ENCODE assay signal across 20 cellular contexts in the genomic region with DNA sequence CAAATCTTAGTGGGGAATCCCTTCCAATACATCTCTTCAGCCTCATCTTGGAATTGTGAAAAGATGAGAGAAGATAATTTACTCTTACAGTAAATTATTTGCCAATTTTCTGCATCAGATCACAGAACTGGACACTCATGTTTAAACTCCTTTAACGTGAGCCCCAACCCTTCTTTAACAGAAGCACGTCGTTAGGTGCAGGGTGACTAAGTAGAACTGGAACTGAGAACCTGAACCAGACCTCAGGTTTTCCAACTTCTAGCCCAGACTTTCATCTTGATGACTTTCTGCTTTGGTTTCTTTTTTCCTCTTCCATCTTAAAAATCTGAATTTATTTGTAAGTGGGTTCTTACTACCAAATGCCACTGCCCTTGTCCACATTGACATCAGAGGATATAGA. TPM values are rescaled to one million over a fixed set of nuclear protein-coding genes. Genes with fewer than 3 reads are reported as not detected.
DNase-seq lines count a peak whose midpoint lies in the region; ATAC-seq and TF ChIP-seq lines count a peak whose summit lies in the region.
"Had no signal": no experiment of that assay in that cellular context is flagged by ENCODE, and none has a peak within 500 bp of the region (broad histone marks: within the 10 kb centered on the region; RNA-seq: fewer than 3 reads in every experiment).

No MANE protein-coding gene starts in this region.

- no peak for TF ChIP-seq CTCF in type B pancreatic cell (conservative IDR thresholded peaks at IDR 0.05)

- H3K27ac Mint-ChIP-seq in T-helper 2 cell treated with Interferon-gamma antibody and Interleukin-4, amounts not matched to agents 5 μg/mL and 100 μg/mL, for 36 hours: no peak overlapping the region
- H3K27ac Mint-ChIP-seq in activated T-helper 17 cell treated with anti-CD3 and anti-CD28 coated beads, Interleukin-2, amount 50 U/mL, for 72 hours: peak overlapping the region; percentile 97
- peak overlapping the region in 1 of 2 donors; percentile 33 for H3K27ac Mint-ChIP-seq in stimulated activated naive CD8-positive, alpha-beta T cell treated with anti-CD3 and anti-CD28 coated beads, Interleukin-15, amount 100 ng/mL, for 72 hours
- no peak overlapping the region for H3K27ac Mint-ChIP-seq in type B pancreatic cell
- H3K27ac Mint-ChIP-seq: CD8-positive, alpha-beta T cell had no signal

- peaks cover 47% of the 10 kb centered on the region for H3K4me1 Mint-ChIP-seq in T-helper 2 cell treated with Interferon-gamma antibody and Interleukin-4, amounts not matched to agents 5 μg/mL and 100 μg/mL, for 36 hours (ENCODE audit: low read depth)
- peaks cover 43% of the 10 kb centered on the region for H3K4me1 Mint-ChIP-seq in activated T-helper 17 cell treated with anti-CD3 and anti-CD28 coated beads, Interleukin-2, amount 50 U/mL, for 72 hours
- peaks cover 53% of the 10 kb centered on the region for H3K4me1 Mint-ChIP-seq in stimulated activated naive CD8-positive, alpha-beta T cell treated with anti-CD3 and anti-CD28 coated beads, Interleukin-15, amount 100 ng/mL, for 72 hours
- peaks cover 5% of the 10 kb centered on the region for H3K4me1 Mint-ChIP-seq in type B pancreatic cell (ENCODE audit: unreplicated experiment)

- H3K27me3 Mint-ChIP-seq in T-helper 2 cell treated with Interferon-gamma antibody and Interleukin-4, amounts not matched to agents 5 μg/mL and 100 μg/mL, for 36 hours (ENCODE audit: low read depth): no peaks in the 10 kb centered on the region
- H3K27me3 Mint-ChIP-seq in activated T-helper 17 cell treated with anti-CD3 and anti-CD28 coated beads, Interleukin-2, amount 50 U/mL, for 72 hours: peaks cover 4% of the 10 kb centered on the region
- peaks cover 38% of the 10 kb centered on the region for H3K27me3 Mint-ChIP-seq in stimulated activated naive CD8-positive, alpha-beta T cell treated with anti-CD3 and anti-CD28 coated beads, Interleukin-15, amount 100 ng/mL, for 72 hours
- H3K27me3 Mint-ChIP-seq in type B pancreatic cell: peaks cover 21% of the 10 kb centered on the region

- ATAC-seq in activated T-helper 17 cell treated with anti-CD3 and anti-CD28 coated beads, Interleukin-2, amount 50 U/mL, for 72 hours (replicated peaks): peak; percentile 58
- peak; percentile 45 for ATAC-seq in stimulated activated naive CD8-positive, alpha-beta T cell treated with anti-CD3 and anti-CD28 coated beads, Interleukin-15, amount 100 ng/mL, for 72 hours
- ATAC-seq: CD8-positive, alpha-beta T cell had no signal

- H3K36me3 Mint-ChIP-seq in T-helper 2 cell treated with Interferon-gamma antibody and Interleukin-4, amounts not matched to agents 5 μg/mL and 100 μg/mL, for 36 hours (ENCODE audit: low read depth): no peaks in the 10 kb centered on the region
- H3K36me3 Mint-ChIP-seq in activated T-helper 17 cell treated with anti-CD3 and anti-CD28 coated beads, Interleukin-2, amount 50 U/mL, for 72 hours (ENCODE audit: low read depth): peaks cover 61% of the 10 kb centered on the region
- H3K36me3 Mint-ChIP-seq in type B pancreatic cell: no peaks in the 10 kb centered on the region
- H3K36me3 Mint-ChIP-seq: CD8-positive, alpha-beta T cell had no signal

- H3K4me3 Mint-ChIP-seq in T-helper 2 cell treated with Interferon-gamma antibody and Interleukin-4, amounts not matched to agents 5 μg/mL and 100 μg/mL, for 36 hours: no peak overlapping the region
- H3K4me3 Mint-ChIP-seq in activated T-helper 17 cell treated with anti-CD3 and anti-CD28 coated beads, Interleukin-2, amount 50 U/mL, for 72 hours: peak overlapping the region; percentile 82
- peak overlapping the region; percentile 8 to 35 for H3K4me3 Mint-ChIP-seq in stimulated activated naive CD8-positive, alpha-beta T cell treated with anti-CD3 and anti-CD28 coated beads, Interleukin-15, amount 100 ng/mL, for 72 hours
- no peak overlapping the region for H3K4me3 Mint-ChIP-seq in type B pancreatic cell
- H3K4me3 Mint-ChIP-seq: CD8-positive, alpha-beta T cell; GM23338 had no signal

- peaks cover 6% of the 10 kb centered on the region for H3K9me3 Mint-ChIP-seq in T-helper 2 cell treated with Interferon-gamma antibody and Interleukin-4, amounts not matched to agents 5 μg/mL and 100 μg/mL, for 36 hours
- H3K9me3 Mint-ChIP-seq in activated T-helper 17 cell treated with anti-CD3 and anti-CD28 coated beads, Interleukin-2, amount 50 U/mL, for 72 hours: no peaks in the 10 kb centered on the region
- H3K9me3 Mint-ChIP-seq in stimulated activated naive CD8-positive, alpha-beta T cell treated with anti-CD3 and anti-CD28 coated beads, Interleukin-15, amount 100 ng/mL, for 72 hours: no peaks in the 10 kb centered on the region
- no peaks in the 10 kb centered on the region for H3K9me3 Mint-ChIP-seq in type B pancreatic cell
- H3K9me3 Mint-ChIP-seq: CD8-positive, alpha-beta T cell; GM23338 had no signal

- DNase-seq in T-helper 2 cell treated with Interferon-gamma antibody and Interleukin-4, amounts not matched to agents 5 μg/mL and 100 μg/mL, for 36 hours (ENCODE audit: low spot score): peak; percentile 33
- DNase-seq in T-helper 2 cell: no peak
- peak; percentile 16 for DNase-seq in activated effector memory CD4-positive, alpha-beta T cell treated with anti-CD3 and anti-CD28 coated beads, Interleukin-2, amount 50 U/mL, for 16 hours
- DNase-seq in activated effector memory CD4-positive, alpha-beta T cell treated with Interleukin-2 at 50 U/mL for 16 hours: no peak
- no peak for DNase-seq in stimulated activated naive CD8-positive, alpha-beta T cell treated with anti-CD3 and anti-CD28 coated beads, Interleukin-15, amount 100 ng/mL, for 72 hours
- DNase-seq in type B pancreatic cell (ENCODE audit: extremely low spot score, unreplicated experiment): no peak
- DNase-seq in 8988T: no peak
- DNase-seq: DND-41, Kasumi-1, NCI-H1694, NCI-H2081, NCI-H2171, NCI-H345, NCI-H524, NCI-H82, OCI-M1 had no signal

RNA-seq across cellular contexts. Expression of a gene that starts 57.2 kb away (rescaled TPM):
- total RNA-seq in activated T-helper 17 cell treated with anti-CD3 and anti-CD28 coated beads, Interleukin-2, amount 50 U/mL, for 72 hours: not detected
- total RNA-seq in type B pancreatic cell (ENCODE audit: low replicate concordance): not detected in 2 replicates
- total RNA-seq: CD8-positive, alpha-beta T cell; GM23338; MCF 10A had no signal

Comparison
In these comparisons a context has a peak if more than half of its experiments do, and no peak if none do; other contexts are left out.
1. DNase-seq: peak in T-helper 2 cell treated with Interferon-gamma antibody and Interleukin-4, amounts not matched to agents 5 μg/mL and 100 μg/mL, for 36 hours (single experiment) and activated effector memory CD4-positive, alpha-beta T cell treated with anti-CD3 and anti-CD28 coated beads, Interleukin-2, amount 50 U/mL, for 16 hours (single experiment); none in T-helper 2 cell (0 of 5), activated effector memory CD4-positive, alpha-beta T cell treated with Interleukin-2 at 50 U/mL for 16 hours (single experiment), stimulated activated naive CD8-positive, alpha-beta T cell treated with anti-CD3 and anti-CD28 coated beads, Interleukin-15, amount 100 ng/mL, for 72 hours (0 of 2), type B pancreatic cell (single experiment) and 8988T (single experiment).
2. H3K4me3 Mint-ChIP-seq: peak in activated T-helper 17 cell treated with anti-CD3 and anti-CD28 coated beads, Interleukin-2, amount 50 U/mL, for 72 hours (single experiment) and stimulated activated naive CD8-positive, alpha-beta T cell treated with anti-CD3 and anti-CD28 coated beads, Interleukin-15, amount 100 ng/mL, for 72 hours (2 of 2); none in T-helper 2 cell treated with Interferon-gamma antibody and Interleukin-4, amounts not matched to agents 5 μg/mL and 100 μg/mL, for 36 hours (single experiment) and type B pancreatic cell (single experiment).